In genomic region chr9:34463098-34463900, GRCh38 we compare ENCODE assay signal across 1 cellular context.
TF ChIP-seq lines count a peak whose summit lies in the region.

No MANE protein-coding gene starts in this region.

TF ChIP-seq in SK-N-SH treated with all-trans-retinoic acid at 6 μM for 48 hours, 23 proteins besides CTCF, POLR2A, EP300 and RAD21 (continued from another document):
- no peak for TF ChIP-seq PATZ1 (CRISPR knock-in tag; IDR thresholded peaks at IDR 0.05; ENCODE audit: borderline replicate concordance)
- no peak for TF ChIP-seq ESRRG (CRISPR knock-in tag; IDR thresholded peaks at IDR 0.05)
- no peak for TF ChIP-seq ZNF8 (CRISPR knock-in tag; IDR thresholded peaks at IDR 0.05)
- TF ChIP-seq GLIS3 (CRISPR knock-in tag; IDR thresholded peaks at IDR 0.05), result no peak
- TF ChIP-seq PPARA (CRISPR knock-in tag; IDR thresholded peaks at IDR 0.05; ENCODE audit: borderline replicate concordance), result no peak
- no peak for TF ChIP-seq ZNF70 (CRISPR knock-in tag; IDR thresholded peaks at IDR 0.05)
- no peak for TF ChIP-seq ARNTL (CRISPR knock-in tag; IDR thresholded peaks at IDR 0.05; ENCODE audit: borderline replicate concordance, low read depth)
- TF ChIP-seq ZC3H10 (CRISPR knock-in tag; IDR thresholded peaks at IDR 0.05), result no peak
- TF ChIP-seq TOX (CRISPR knock-in tag; IDR thresholded peaks at IDR 0.05; ENCODE audit: borderline replicate concordance), result no peak
- TF ChIP-seq TCF4 (CRISPR knock-in tag; IDR thresholded peaks at IDR 0.05; ENCODE audit: borderline replicate concordance), result peak; percentile 26; the same call in 1 of the 2 replicates
- no peak for TF ChIP-seq CSRNP3 (CRISPR knock-in tag; IDR thresholded peaks at IDR 0.05)
- TF ChIP-seq SNAI2 (CRISPR knock-in tag; IDR thresholded peaks at IDR 0.05), result no peak
- no peak for TF ChIP-seq ZFP30 (CRISPR knock-in tag; IDR thresholded peaks at IDR 0.05)
- no peak for TF ChIP-seq ZNF565 (CRISPR knock-in tag; conservative IDR thresholded peaks at IDR 0.05; ENCODE audit: low read depth)
- peak; percentile 95 for TF ChIP-seq ISL1 (CRISPR knock-in tag; IDR thresholded peaks at IDR 0.05)
